In genomic region chr1:236064674-236065508, GRCh38 we compare ENCODE assay signal across 8 cellular contexts. TPM values are rescaled to one million over a fixed set of nuclear protein-coding genes. Genes with fewer than 3 reads are reported as not detected.
DNase-seq lines count a peak whose midpoint lies in the region; ATAC-seq and TF ChIP-seq lines count a peak whose summit lies in the region.

Gene NID1 (minus strand): TSS chr1:236065090. CDS start chr1:236065079, 11 bp downstream.

- intact Hi-C loops in sigmoid colon (cut with DNase I) = loop anchor here (5.0 to 10.0 kb wide), 4 partner anchors 43 to 1340 kb away; partner anchors contain the start of genes B3GALNT2 and LYST

- H3K9me3 ChIP-seq in iPS-20b (ENCODE audit: insufficient read depth, low read depth, low read length) = no peaks in the 10 kb centered on the region
- H3K9me3 ChIP-seq in sigmoid colon = no peaks in the 10 kb centered on the region

- peak in 3 of 4 donors; percentile 40 to 85 (median 61) for TF ChIP-seq EP300 in sigmoid colon (IDR thresholded peaks at IDR 0.05)

- DNase-seq in GM03348 (ENCODE audit: low spot score) (peak; percentile 96), T-helper 1 cell (peak in 4 of 5 donors; percentile 3 to 22 (median 18)), caudate nucleus (lab: John Stamatoyannopoulos, UW) (peak in 32 of 61 donors; percentile 4 to 65 (median 33)), sigmoid colon (peak; percentile 98), RPMI8226 (no peak)

- peak within 1 kb of the TSS; percentile 73 for H3K9ac ChIP-seq in iPS-20b (ENCODE audit: low read depth, low read length)

- H3K4me1 ChIP-seq in iPS-20b (ENCODE audit: insufficient read depth, low read length) (peaks cover 3% of the 10 kb centered on the region; the same call in 1 of the 2 replicates), sigmoid colon (peaks cover 0 to 65% (median 58%) of the 10 kb centered on the region in 4 donors)

- H3K27ac ChIP-seq in caudate nucleus (ENCODE audit: low read depth, low read length) (peak within 1 kb of the TSS; percentile 63), iPS-20b (ENCODE audit: low read length) (no peak within 1 kb of the TSS), sigmoid colon (peak within 1 kb of the TSS; percentile 97 to 100 (median 100))

- H3K27me3 ChIP-seq in iPS-20b (ENCODE audit: insufficient read depth, low read length) (peaks cover 60% of the 10 kb centered on the region), sigmoid colon (no peaks in the 10 kb centered on the region)

- H3K4me3 ChIP-seq in iPS-20b (ENCODE audit: low read length) (peak within 1 kb of the TSS; percentile 85), sigmoid colon (peak within 1 kb of the TSS; percentile 82 to 94 (median 90))

- H3K36me3 ChIP-seq in iPS-20b (ENCODE audit: insufficient read depth, low read depth, low read length) (no peaks in the 10 kb centered on the region), sigmoid colon (peaks cover 0 to 22% (median 3%) of the 10 kb centered on the region in 4 donors)

- TF ChIP-seq POLR2A in sigmoid colon (IDR thresholded peaks at IDR 0.05) = peak; percentile 85 to 86

- WGBS in sigmoid colon, 2 donors = 2% methylated on average over 100 of the region's 100 CpGs

- ATAC-seq in HG02852 (IDR thresholded peaks at IDR 0.05; ENCODE audit: unreplicated experiment) (peak; percentile 26), HG03439 (IDR thresholded peaks at IDR 0.05; ENCODE audit: unreplicated experiment) (no peak)

- TF ChIP-seq CTCF in sigmoid colon (IDR thresholded peaks at IDR 0.05) = peak in 2 of 4 experiments; percentile 31 to 38

RNA-seq across cellular contexts. Expression of gene NID1, which starts in this region (rescaled TPM):
- 100 to 1,000 TPM; 136 to 242 (median 145) TPM for total RNA-seq in sigmoid colon
- 10 to 100 TPM in 1 of 3 donors, 1 to 10 TPM in 2; 3.9 to 29.9 (median 6.6) TPM for polyA plus RNA-seq in sigmoid colon
